17 cellular contexts compared by ENCODE assay signal in genomic region chr13:54563286-54563685, GRCh38.
A peak's percentile ranks its signal among the peaks of the same experiment; 100 is the strongest.
DNase-seq lines count a peak whose midpoint lies in the region; TF ChIP-seq lines count a peak whose summit lies in the region.
"Had no signal": no experiment of that assay in that cellular context is flagged by ENCODE, and none has a peak within 500 bp of the region (broad histone marks: within the 10 kb centered on the region; RNA-seq: fewer than 3 reads in every experiment).

No MANE protein-coding gene starts in this region.

- in situ Hi-C loops in SK-MEL-5 (cut with HindIII; ENCODE audit: low pct_unique_long_range_greater_than_20kb, low sequenced_read_pairs), result no loop called here

- POLR2A ChIA-PET in A673 (lab: Charles Lee; ENCODE audit: low non-redundant PET), result interaction anchor here (0.6 kb wide), 2 partner anchors 40 to 388 kb away, joined by 3 to 8 read pairs; no protein-coding TSS in a partner anchor

- intact Hi-C loops in A673 (cut with micrococcal nuclease; ENCODE audit: unreplicated experiment), result no loop called here

- TF ChIP-seq POLR2A in erythroblast (IDR thresholded peaks at IDR 0.05; ENCODE audit: low read length), result no peak

- DNase-seq in A673 (ENCODE audit: low spot score) (peak; percentile 2), HT1080 (ENCODE audit: low read depth) (peak; percentile 61), SK-MEL-5 (ENCODE audit: low read depth, low spot score) (peak; percentile 17), nephron progenitor cell (no peak), erythroblast (lab: John Stamatoyannopoulos, UW) (no peak), GF-D8 (lab: John Stamatoyannopoulos, UW) (no peak)
- DNase-seq in activated naive CD8-positive, alpha-beta T cell treated with anti-CD3 and anti-CD28 coated beads for 36 hours, result no peak
- DNase-seq: ACHN; BE2C; C1 segment of cervical spinal cord; Caco-2; CD4-positive, CD25-positive, alpha-beta regulatory T cell; CD8-positive, alpha-beta memory T cell; GM23248; HFFc6 had no signal

- H3K4me3 Mint-ChIP-seq in nephron progenitor cell, result no peak overlapping the region
- no peak overlapping the region for H3K4me3 Mint-ChIP-seq in activated naive CD8-positive, alpha-beta T cell treated with anti-CD3 and anti-CD28 coated beads for 36 hours
- H3K4me3 Mint-ChIP-seq: CD4-positive, CD25-positive, alpha-beta regulatory T cell; CD8-positive, alpha-beta memory T cell; HFFc6; IgD-negative memory B cell had no signal

- H3K9me3 Mint-ChIP-seq in nephron progenitor cell, result no peaks in the 10 kb centered on the region
- H3K9me3 Mint-ChIP-seq in activated naive CD8-positive, alpha-beta T cell treated with anti-CD3 and anti-CD28 coated beads for 36 hours, result peaks cover 2% of the 10 kb centered on the region

- TF ChIP-seq CTCF in A673 (conservative IDR thresholded peaks at IDR 0.05; ENCODE audit: low read depth, low read length) (no peak), nephron progenitor cell (IDR thresholded peaks at IDR 0.05) (no peak)

- no TSS peak for BruUV-seq in A673 (replicated peaks; lab: Mats Ljungman, UMichigan)

- no peaks in the 10 kb centered on the region for H3K36me3 ChIP-seq in A673 (ENCODE audit: insufficient read depth, low read length, poor library complexity, severe bottlenecking)
- H3K36me3 ChIP-seq: BE2C had no signal

- no peaks in the 10 kb centered on the region for H3K9me3 ChIP-seq in A673 (ENCODE audit: low read depth, low read length, poor library complexity, severe bottlenecking)
- H3K9me3 ChIP-seq: BE2C, Caco-2 had no signal

- H3K27ac ChIP-seq in A673 (ENCODE audit: low read depth, low read length, poor library complexity, severe bottlenecking), result no peak overlapping the region
- H3K27ac ChIP-seq: GM23248, HL-60 had no signal

- H3K4me1 Mint-ChIP-seq in nephron progenitor cell, result peaks cover 5% of the 10 kb centered on the region
- no peaks in the 10 kb centered on the region for H3K4me1 Mint-ChIP-seq in activated naive CD8-positive, alpha-beta T cell treated with anti-CD3 and anti-CD28 coated beads for 36 hours
- H3K4me1 Mint-ChIP-seq: CD8-positive, alpha-beta memory T cell; IgD-negative memory B cell had no signal

- CTCF ChIA-PET in A673 (lab: Charles Lee), result no interaction called here

- H3K4me1 ChIP-seq in A673 (ENCODE audit: insufficient read depth, low read length, poor library complexity, severe bottlenecking), result no peaks in the 10 kb centered on the region
- H3K4me1 ChIP-seq: BE2C, Caco-2 had no signal

- no peak overlapping the region for H3K4me3 ChIP-seq in A673 (ENCODE audit: low read depth, low read length, poor library complexity, severe bottlenecking)
- H3K4me3 ChIP-seq: GM23248 had no signal

- H3K27me3 ChIP-seq in A673 (replicated peaks; ENCODE audit: insufficient read depth, low read depth, low read length, poor library complexity), result no peaks in the 10 kb centered on the region
- H3K27me3 ChIP-seq: BE2C had no signal

- H3K27me3 Mint-ChIP-seq in nephron progenitor cell (ENCODE audit: low read depth, poor library complexity), result no peaks in the 10 kb centered on the region
- H3K27me3 Mint-ChIP-seq in activated naive CD8-positive, alpha-beta T cell treated with anti-CD3 and anti-CD28 coated beads for 36 hours, result no peaks in the 10 kb centered on the region
- H3K27me3 Mint-ChIP-seq: CD4-positive, CD25-positive, alpha-beta regulatory T cell; CD8-positive, alpha-beta memory T cell; IgD-negative memory B cell had no signal

- H3K36me3 Mint-ChIP-seq in nephron progenitor cell (ENCODE audit: low read depth), result no peaks in the 10 kb centered on the region
- no peaks in the 10 kb centered on the region for H3K36me3 Mint-ChIP-seq in activated naive CD8-positive, alpha-beta T cell treated with anti-CD3 and anti-CD28 coated beads for 36 hours
- H3K36me3 Mint-ChIP-seq: CD4-positive, CD25-positive, alpha-beta regulatory T cell; CD8-positive, alpha-beta memory T cell; IgD-negative memory B cell had no signal

- peak overlapping the region; percentile 19 for H3K27ac Mint-ChIP-seq in nephron progenitor cell
- H3K27ac Mint-ChIP-seq in activated naive CD8-positive, alpha-beta T cell treated with anti-CD3 and anti-CD28 coated beads for 36 hours, result no peak overlapping the region
- H3K27ac Mint-ChIP-seq: CD4-positive, CD25-positive, alpha-beta regulatory T cell; CD8-positive, alpha-beta memory T cell; HFFc6; IgD-negative memory B cell had no signal

Comparison
In these comparisons a context has a peak if more than half of its experiments do, and no peak if none do; other contexts are left out.
1. DNase-seq: peak in A673 (single experiment), HT1080 (single experiment) and SK-MEL-5 (single experiment); none in nephron progenitor cell (single experiment), erythroblast (0 of 2), GF-D8 (single experiment) and activated naive CD8-positive, alpha-beta T cell treated with anti-CD3 and anti-CD28 coated beads for 36 hours (single experiment).